In genomic region chr18:23107718-23108117, GRCh38 we compare ENCODE assay signal across 14 cellular contexts. TPM values are rescaled to one million over a fixed set of nuclear protein-coding genes. Genes with fewer than 3 reads are reported as not detected.
DNase-seq lines count a peak whose midpoint lies in the region; TF ChIP-seq lines count a peak whose summit lies in the region.
"Had no signal": no experiment of that assay in that cellular context is flagged by ENCODE, and none has a peak within 500 bp of the region (broad histone marks: within the 10 kb centered on the region; RNA-seq: fewer than 3 reads in every experiment).

No MANE protein-coding gene starts in this region.

- H3K27ac ChIP-seq in BLaER1 (no peak overlapping the region), mammary epithelial cell (ENCODE audit: insufficient read depth, low read depth, low read length) (peak overlapping the region; percentile 95), osteoblast (ENCODE audit: low read depth, low read length) (peak overlapping the region; percentile 98)
- H3K27ac ChIP-seq: heart left ventricle, suprapubic skin had no signal

- intact Hi-C loops in mammary epithelial cell (cut with micrococcal nuclease): loop anchor here (5.0 kb wide), 1 partner anchor 75 kb away; no protein-coding TSS in a partner anchor

- H3K4me1 ChIP-seq in BLaER1: peaks cover 30% of the 10 kb centered on the region
- H3K4me1 ChIP-seq in mammary epithelial cell (ENCODE audit: insufficient read depth, low read length): peaks cover 33% of the 10 kb centered on the region
- H3K4me1 ChIP-seq in osteoblast (ENCODE audit: insufficient read depth, low read length): peaks cover 33% of the 10 kb centered on the region

- CTCF ChIA-PET in mammary epithelial cell (lab: Charles Lee; ENCODE audit: low non-redundant PET): no interaction called here

- no peak for TF ChIP-seq CTCF in mammary epithelial cell (conservative IDR thresholded peaks at IDR 0.05 in 1 of 2, IDR thresholded peaks at IDR 0.05 in 1 of 2; ENCODE audit: extremely low read depth in 1 of 2, insufficient read depth in 1 of 2, low read depth in 1 of 2, low read length in 2 of 2)
- TF ChIP-seq CTCF in osteoblast (IDR thresholded peaks at IDR 0.05; ENCODE audit: extremely low read depth, low read depth, low read length): no peak
- TF ChIP-seq CTCF in GM20000 (IDR thresholded peaks at IDR 0.05; ENCODE audit: extremely low read depth, missing control alignments): no peak

- DNase-seq in NCI-H226: peak; percentile 27
- peak; percentile 37 for DNase-seq in mammary epithelial cell
- no peak for DNase-seq in osteoblast (ENCODE audit: insufficient read length, low spot score, missing footprints)
- DNase-seq in EL: no peak
- no peak for DNase-seq in GM20000 (ENCODE audit: low spot score)
- no peak for DNase-seq in cerebellum (ENCODE audit: low spot score)
- no peak for DNase-seq in NCI-H187 (lab: John Stamatoyannopoulos, UW)
- DNase-seq: activated effector memory CD4-positive, alpha-beta T cell treated with Interleukin-2 at 50 U/mL for 16 hours; amygdala; heart left ventricle; NK-92 treated with Interleukin-12 subunit alpha and Interleukin-12 subunit beta, amount 100 ng/mL, for 24 hours had no signal

- H3K9ac ChIP-seq in BLaER1: no peak overlapping the region
- peak overlapping the region; percentile 15 for H3K9ac ChIP-seq in mammary epithelial cell (ENCODE audit: insufficient read depth, low read length)

- peak overlapping the region; percentile 77 for H2AFZ ChIP-seq in mammary epithelial cell (ENCODE audit: low read depth, low read length)
- peak overlapping the region; percentile 32 for H2AFZ ChIP-seq in osteoblast (ENCODE audit: low read length)

- no peak overlapping the region for H3K4me3 ChIP-seq in BLaER1
- H3K4me3 ChIP-seq in mammary epithelial cell (replicated peaks in 1 of 3; ENCODE audit: insufficient read depth in 1 of 3, low read depth in 2 of 3, low read length in 3 of 3): no peak overlapping the region
- H3K4me3 ChIP-seq in osteoblast (ENCODE audit: insufficient read depth, low read length): peak overlapping the region; percentile 27
- H3K4me3 ChIP-seq: coronary artery, heart left ventricle, suprapubic skin had no signal

- no peaks in the 10 kb centered on the region for H4K20me1 ChIP-seq in BLaER1
- H4K20me1 ChIP-seq in mammary epithelial cell (ENCODE audit: insufficient read depth, low read length): no peaks in the 10 kb centered on the region
- H4K20me1 ChIP-seq in osteoblast (ENCODE audit: insufficient read depth, low read length): no peaks in the 10 kb centered on the region

- no peaks in the 10 kb centered on the region for H3K79me2 ChIP-seq in mammary epithelial cell (ENCODE audit: insufficient read depth, low read length)
- no peaks in the 10 kb centered on the region for H3K79me2 ChIP-seq in osteoblast (ENCODE audit: insufficient read depth, low read length)

- 10% methylated on average over 6 of the region's 7 CpGs for WGBS in mammary epithelial cell (ENCODE audit: low coverage, missing lambda C conversion rate)

- in situ Hi-C loops in mammary epithelial cell (cut with MboI; ENCODE audit: low sequenced_read_pairs in 2 of 2): no loop called here

- BruUV-seq in mammary epithelial cell (replicated peaks; lab: Mats Ljungman, UMichigan): no TSS peak

- dilution Hi-C loops in mammary epithelial cell (cut with HindIII; ENCODE audit: low sequenced_read_pairs): loop anchor here (5.0 kb wide), 1 partner anchor 50 kb away; no protein-coding TSS in a partner anchor

- H3K36me3 ChIP-seq in BLaER1 (no peaks in the 10 kb centered on the region), mammary epithelial cell (ENCODE audit: insufficient read depth, low read length) (no peaks in the 10 kb centered on the region), osteoblast (ENCODE audit: insufficient read depth, low read length) (no peaks in the 10 kb centered on the region)
- H3K36me3 ChIP-seq: heart left ventricle, suprapubic skin had no signal

- H3K9me3 ChIP-seq in BLaER1 (peaks cover 4% of the 10 kb centered on the region; the same call in 1 of the 2 replicates), mammary epithelial cell (replicated peaks; ENCODE audit: insufficient read depth, low read length) (no peaks in the 10 kb centered on the region), osteoblast (ENCODE audit: low read depth, low read length) (no peaks in the 10 kb centered on the region)
- H3K9me3 ChIP-seq: suprapubic skin had no signal

- H3K27me3 ChIP-seq in BLaER1 (no peaks in the 10 kb centered on the region), mammary epithelial cell (ENCODE audit: insufficient read depth, low read length) (no peaks in the 10 kb centered on the region), osteoblast (ENCODE audit: insufficient read depth, low read length) (no peaks in the 10 kb centered on the region)
- H3K27me3 ChIP-seq: heart left ventricle, suprapubic skin had no signal

- H3K4me2 ChIP-seq in BLaER1 (peak overlapping the region; percentile 60), mammary epithelial cell (ENCODE audit: insufficient read depth, low read depth, low read length) (peak overlapping the region; percentile 22), osteoblast (ENCODE audit: insufficient read depth, low read length) (peak overlapping the region; percentile 76)

RNA-seq across cellular contexts. Expression of gene CABLES1, which starts 27.6 kb away (rescaled TPM):
- total RNA-seq in mammary epithelial cell (1 to 10 TPM; 2.7 to 2.8 TPM), osteoblast (13.0 and 16.8 TPM in 2 replicates), cerebellum (7.0 TPM)
- polyA plus RNA-seq in mammary epithelial cell: 1.9 TPM
- 6.5 TPM for polyA minus RNA-seq in mammary epithelial cell

Comparison
In these comparisons a context has a peak if more than half of its experiments do, and no peak if none do; other contexts are left out.
1. H3K4me2 ChIP-seq: peak in every context shown above with its lines; median percentile 76 in osteoblast; 60 in BLaER1; 22 in mammary epithelial cell.
2. DNase-seq: peak in NCI-H226 (single experiment) and mammary epithelial cell (single experiment); none in osteoblast (single experiment), EL (single experiment), GM20000 (single experiment), cerebellum (single experiment) and NCI-H187 (0 of 2).